ENCODE assay signal across 8 cellular contexts in genomic region chr19:39445258-39446071, GRCh38. TPM values are rescaled to one million over a fixed set of nuclear protein-coding genes. Genes with fewer than 3 reads are reported as not detected.
DNase-seq lines count a peak whose midpoint lies in the region; ATAC-seq and TF ChIP-seq lines count a peak whose summit lies in the region.

SUPT5H (plus strand) TSS chr19:39445582; CDS start chr19:39445891, 309 bp downstream.

- peaks cover 34% of the 10 kb centered on the region for H3K36me3 Mint-ChIP-seq in activated CD4-positive, alpha-beta T cell treated with anti-CD3 and anti-CD28 coated beads, Interleukin-2, amount 10 ng/mL, durations not matched to agents 7 days and 5 days (ENCODE audit: low read depth)

- no peak for TF ChIP-seq CTCF in BJ (IDR thresholded peaks at IDR 0.05; ENCODE audit: insufficient read depth, low read depth, low read length)

- H3K4me3 Mint-ChIP-seq in activated CD4-positive, alpha-beta T cell treated with anti-CD3 and anti-CD28 coated beads, Interleukin-2, amount 10 ng/mL, durations not matched to agents 7 days and 5 days = peak within 1 kb of the TSS; percentile 92

- POLR2A ChIA-PET in BJ (lab: Charles Lee) = interaction anchor here (1.5 kb wide), 1 partner anchor 10 kb away, joined by 8 read pairs; the partner anchor contains the start of gene RPS16
- POLR2A ChIA-PET in activated CD4-positive, alpha-beta T cell treated with anti-CD3 and anti-CD28 coated beads, Interleukin-2, amount 10 ng/mL, durations not matched to agents 7 days and 5 days (lab: Charles Lee) = interaction anchor here (0.6 to 2.1 kb wide), 2 partner anchors 10 to 17 kb away, joined by 5 to 8 read pairs; partner anchors contain the start of gene RPS16

- H3K27me3 ChIP-seq in BJ (ENCODE audit: control insufficient read depth, insufficient read depth, low read length) = no peaks in the 10 kb centered on the region

- peaks cover 1% of the 10 kb centered on the region; the same call in 1 of the 2 replicates for H3K36me3 ChIP-seq in BJ (ENCODE audit: control insufficient read depth, insufficient read depth, low read length)

- H3K4me1 Mint-ChIP-seq in activated CD4-positive, alpha-beta T cell treated with anti-CD3 and anti-CD28 coated beads, Interleukin-2, amount 10 ng/mL, durations not matched to agents 7 days and 5 days = peaks cover 55% of the 10 kb centered on the region

- peak within 1 kb of the TSS; percentile 90 for H3K4me3 ChIP-seq in BJ (ENCODE audit: low read depth, low read length)

- H3K9me3 Mint-ChIP-seq in activated CD4-positive, alpha-beta T cell treated with anti-CD3 and anti-CD28 coated beads, Interleukin-2, amount 10 ng/mL, durations not matched to agents 7 days and 5 days = no peaks in the 10 kb centered on the region

- peak within 1 kb of the TSS; percentile 97 for H3K27ac Mint-ChIP-seq in activated CD4-positive, alpha-beta T cell treated with anti-CD3 and anti-CD28 coated beads, Interleukin-2, amount 10 ng/mL, durations not matched to agents 7 days and 5 days

- peak; percentile 75 for ATAC-seq in GM19328 (IDR thresholded peaks at IDR 0.05; ENCODE audit: unreplicated experiment)
- ATAC-seq in HG03520 (IDR thresholded peaks at IDR 0.05; ENCODE audit: unreplicated experiment) = peak; percentile 83
- peak; percentile 95 for ATAC-seq in left lobe of liver

- CTCF ChIA-PET in BJ (lab: Yijun Ruan, JAX) = interaction anchor here (0.7 to 2.3 kb wide), 6 partner anchors 9 to 87 kb away, joined by 3 to 11 read pairs (median 4); partner anchors contain the start of gene EID2B
- CTCF ChIA-PET in activated CD4-positive, alpha-beta T cell treated with anti-CD3 and anti-CD28 coated beads, Interleukin-2, amount 10 ng/mL, durations not matched to agents 7 days and 5 days (lab: Charles Lee) = interaction anchor here (0.7 to 2.3 kb wide), 5 partner anchors 9 to 47 kb away, joined by 3 to 10 read pairs (median 4); partner anchors contain the start of gene RPS16

- DNase-seq in BJ (ENCODE audit: low read depth) = peak; percentile 83
- peak; percentile 99 for DNase-seq in NCI-H69 (lab: John Stamatoyannopoulos, UW)
- peak; percentile 99 for DNase-seq in activated CD4-positive, alpha-beta T cell treated with anti-CD3 and anti-CD28 coated beads, Interleukin-2, amount 10 ng/mL, durations not matched to agents 7 days and 5 days
- DNase-seq in dedifferentiated amniotic fluid mesenchymal stem cell (ENCODE audit: extremely low spot score) = peak; percentile 97
- DNase-seq in left lobe of liver (ENCODE audit: low spot score) = peak; percentile 98
- DNase-seq in stimulated activated CD4-positive, alpha-beta T cell treated with anti-CD3 and anti-CD28 coated beads, Interleukin-2, amount 100 ng/mL, for 4 hours (ENCODE audit: low read depth) = peak; percentile 97

- H3K27me3 Mint-ChIP-seq in activated CD4-positive, alpha-beta T cell treated with anti-CD3 and anti-CD28 coated beads, Interleukin-2, amount 10 ng/mL, durations not matched to agents 7 days and 5 days = no peaks in the 10 kb centered on the region

RNA-seq across cellular contexts. Expression of gene SUPT5H, which starts in this region (rescaled TPM):
- polyA plus RNA-seq in BJ (2011; rRNA removed) = 55.2 and 81.8 TPM in 2 replicates
- 60.5 and 64.5 TPM in 2 replicates for polyA minus RNA-seq in BJ (2011; rRNA and poly(A)+ RNA removed)
- 100 to 1,000 TPM; 144 to 150 TPM for total RNA-seq in activated CD4-positive, alpha-beta T cell treated with anti-CD3 and anti-CD28 coated beads, Interleukin-2, amount 10 ng/mL, durations not matched to agents 7 days and 5 days
- total RNA-seq in left lobe of liver = 57.0 TPM

Comparison
In these comparisons a context has a peak if more than half of its experiments do, and no peak if none do; other contexts are left out.
1. Peak in every context shown above with its lines: DNase-seq, ATAC-seq and H3K4me3 ChIP-seq.